ENCODE assay signal across 1 cellular context in the genomic region with DNA sequence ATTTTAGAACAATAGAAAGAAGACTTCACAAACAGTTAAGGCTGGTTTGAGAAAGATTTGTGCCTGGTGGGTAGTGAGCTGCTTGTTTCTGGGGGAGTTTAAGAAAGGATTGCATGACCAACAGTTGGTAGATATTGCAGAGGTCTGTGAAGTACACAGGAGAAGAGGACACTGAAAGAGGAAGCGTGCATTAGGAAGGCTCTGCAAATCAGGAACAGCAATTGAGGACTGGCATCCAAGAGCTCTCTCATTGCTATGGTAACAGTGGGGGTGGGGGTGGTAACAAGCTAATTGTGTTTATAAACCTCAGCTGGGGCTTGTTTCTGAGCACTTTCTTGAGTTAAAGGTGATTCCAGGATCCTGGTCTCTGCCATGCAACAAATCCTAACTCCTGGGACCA.
TF ChIP-seq lines count a peak whose summit lies in the region.

No MANE protein-coding gene starts in this region.

TF ChIP-seq in HepG2, 621 proteins besides CTCF, POLR2A, EP300 and RAD21 (continued from another document):
- TF ChIP-seq ZNF710 (CRISPR knock-in tag; IDR thresholded peaks at IDR 0.05; ENCODE audit: borderline replicate concordance) (no peak), ZNF30 (CRISPR knock-in tag; IDR thresholded peaks at IDR 0.05) (no peak), ZBTB42 (CRISPR knock-in tag; IDR thresholded peaks at IDR 0.05) (no peak), ZNF432 (CRISPR knock-in tag; IDR thresholded peaks at IDR 0.05; ENCODE audit: borderline replicate concordance) (no peak), ZMYM3 (CRISPR knock-in tag; IDR thresholded peaks at IDR 0.05) (no peak)
- TF ChIP-seq, protein P1, sequence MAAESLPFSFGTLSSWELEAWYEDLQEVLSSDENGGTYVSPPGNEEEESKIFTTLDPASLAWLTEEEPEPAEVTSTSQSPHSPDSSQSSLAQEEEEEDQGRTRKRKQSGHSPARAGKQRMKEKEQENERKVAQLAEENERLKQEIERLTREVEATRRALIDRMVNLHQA (CRISPR knock-in tag; IDR thresholded peaks at IDR 0.05), result no peak
